ENCODE assay signal across 16 cellular contexts in genomic region chr13:97391201-97391600, GRCh38. TPM values are rescaled to one million over a fixed set of nuclear protein-coding genes. Genes with fewer than 3 reads are reported as not detected.
A peak's percentile ranks its signal among the peaks of the same experiment; 100 is the strongest.
DNase-seq lines count a peak whose midpoint lies in the region; ATAC-seq and TF ChIP-seq lines count a peak whose summit lies in the region.
"Had no signal": no experiment of that assay in that cellular context is flagged by ENCODE, and none has a peak within 500 bp of the region (broad histone marks: within the 10 kb centered on the region; RNA-seq: fewer than 3 reads in every experiment).

No MANE protein-coding gene starts in this region.

- TF ChIP-seq CTCF in cardiac muscle cell (IDR thresholded peaks at IDR 0.05; ENCODE audit: low read depth, low read length), result no peak

- H3K4me1 ChIP-seq in cardiac muscle cell (ENCODE audit: low read depth) (peaks cover 36% of the 10 kb centered on the region), right cardiac atrium (ENCODE audit: control insufficient read depth, insufficient read depth, low read length) (peaks cover 2% of the 10 kb centered on the region), adipocyte (ENCODE audit: control insufficient read depth, insufficient read depth, low read length) (peaks cover 22% of the 10 kb centered on the region)

- H3K4me3 ChIP-seq in cardiac muscle cell, result no peak overlapping the region
- no peak overlapping the region for H3K4me3 ChIP-seq in right cardiac atrium (ENCODE audit: low read length)
- H3K4me3 ChIP-seq in adipocyte (ENCODE audit: low read length), result no peak overlapping the region
- H3K4me3 ChIP-seq: BLaER1 had no signal

- peaks cover 24% of the 10 kb centered on the region for H3K4me1 Mint-ChIP-seq in stimulated activated naive CD8-positive, alpha-beta T cell treated with anti-CD3 and anti-CD28 coated beads, Interleukin-15, amount 100 ng/mL, for 72 hours

- no peaks in the 10 kb centered on the region for H3K9me3 Mint-ChIP-seq in stimulated activated naive CD8-positive, alpha-beta T cell treated with anti-CD3 and anti-CD28 coated beads, Interleukin-15, amount 100 ng/mL, for 72 hours
- H3K9me3 Mint-ChIP-seq: CD8-positive, alpha-beta T cell had no signal

- H3K27me3 ChIP-seq in cardiac muscle cell (no peaks in the 10 kb centered on the region), right cardiac atrium (ENCODE audit: control insufficient read depth, insufficient read depth) (no peaks in the 10 kb centered on the region), adipocyte (replicated peaks; ENCODE audit: control insufficient read depth, insufficient read depth, low read length) (no peaks in the 10 kb centered on the region)
- H3K27me3 ChIP-seq: BLaER1 had no signal

- H3K9me3 ChIP-seq in cardiac muscle cell (ENCODE audit: low read depth), result no peaks in the 10 kb centered on the region
- no peaks in the 10 kb centered on the region for H3K9me3 ChIP-seq in right cardiac atrium (ENCODE audit: control insufficient read depth, low read length)
- no peaks in the 10 kb centered on the region for H3K9me3 ChIP-seq in adipocyte (ENCODE audit: control insufficient read depth, low read length)
- H3K9me3 ChIP-seq: BLaER1 had no signal

- ATAC-seq in right cardiac atrium, result no peak
- no peak for ATAC-seq in GM18498 (IDR thresholded peaks at IDR 0.05; ENCODE audit: unreplicated experiment)
- no peak for ATAC-seq in stimulated activated naive CD8-positive, alpha-beta T cell treated with anti-CD3 and anti-CD28 coated beads, Interleukin-15, amount 100 ng/mL, for 72 hours
- ATAC-seq: CD8-positive, alpha-beta T cell had no signal

- no peak overlapping the region for H3K9ac ChIP-seq in adipocyte (ENCODE audit: low read length)
- H3K9ac ChIP-seq: BLaER1 had no signal

- H3K27ac ChIP-seq in cardiac muscle cell, result peak overlapping the region; percentile 68
- no peak overlapping the region for H3K27ac ChIP-seq in right cardiac atrium (ENCODE audit: low read length)
- H3K27ac ChIP-seq: BLaER1 had no signal

- intact Hi-C loops in right cardiac atrium (cut with DNase I), result no loop called here

- no peaks in the 10 kb centered on the region for H3K27me3 Mint-ChIP-seq in stimulated activated naive CD8-positive, alpha-beta T cell treated with anti-CD3 and anti-CD28 coated beads, Interleukin-15, amount 100 ng/mL, for 72 hours

- H3K4me3 Mint-ChIP-seq in stimulated activated naive CD8-positive, alpha-beta T cell treated with anti-CD3 and anti-CD28 coated beads, Interleukin-15, amount 100 ng/mL, for 72 hours, result no peak overlapping the region
- H3K4me3 Mint-ChIP-seq: CD8-positive, alpha-beta T cell had no signal

- DNase-seq in cardiac muscle cell (ENCODE audit: low read depth in 1 of 2, low spot score in 1 of 2), result peak in 1 of 2 donors; percentile 47
- no peak for DNase-seq in right cardiac atrium
- peak; percentile 55 for DNase-seq in adipocyte (ENCODE audit: low read depth)
- DNase-seq in foreskin melanocyte, result peak; percentile 78
- no peak for DNase-seq in NOMO-1 (lab: John Stamatoyannopoulos, UW; ENCODE audit: unreplicated experiment in 2 of 2)
- no peak for DNase-seq in stimulated activated CD4-positive, alpha-beta T cell treated with anti-CD3 and anti-CD28 coated beads, Interleukin-4, amount 100 ng/mL, for 4 hours
- DNase-seq in stimulated activated naive CD8-positive, alpha-beta T cell treated with anti-CD3 and anti-CD28 coated beads, Interleukin-15, amount 100 ng/mL, for 72 hours, result no peak
- DNase-seq: 8988T; CD8-positive, alpha-beta T cell; DMS79 treated with DMSO at 0.1 percent for 48 hours; GF-D8; NCI-H1092; NCI-H2081 treated with DMSO at 0.1 percent for 48 hours; NCI-H524 had no signal

- no peak overlapping the region for H3K27ac Mint-ChIP-seq in stimulated activated naive CD8-positive, alpha-beta T cell treated with anti-CD3 and anti-CD28 coated beads, Interleukin-15, amount 100 ng/mL, for 72 hours
- H3K27ac Mint-ChIP-seq: CD8-positive, alpha-beta T cell had no signal

- H3K36me3 ChIP-seq in cardiac muscle cell (peaks cover 5% of the 10 kb centered on the region), adipocyte (ENCODE audit: control insufficient read depth, insufficient read depth, low read length, severe bottlenecking) (peaks cover 49% of the 10 kb centered on the region)

- WGBS in right cardiac atrium, result 23% methylated on average over 1 of the region's 1 CpG

RNA-seq across cellular contexts. Expression of gene RAP2A, which starts 42.8 kb away (rescaled TPM):
- 23.1 and 24.3 TPM in 2 replicates for total RNA-seq in cardiac muscle cell
- 15.1 and 22.6 TPM in 2 replicates for polyA plus RNA-seq in cardiac muscle cell
- 10 to 100 TPM; 16.0 to 19.6 (median 17.1) TPM for total RNA-seq in right cardiac atrium
- polyA plus RNA-seq in right cardiac atrium, result 6.4 TPM

Comparison
In these comparisons a context has a peak if more than half of its experiments do, and no peak if none do; other contexts are left out.
1. DNase-seq: peak in adipocyte (single experiment) and foreskin melanocyte (single experiment); none in right cardiac atrium (0 of 3), NOMO-1 (0 of 2), stimulated activated CD4-positive, alpha-beta T cell treated with anti-CD3 and anti-CD28 coated beads, Interleukin-4, amount 100 ng/mL, for 4 hours (0 of 2) and stimulated activated naive CD8-positive, alpha-beta T cell treated with anti-CD3 and anti-CD28 coated beads, Interleukin-15, amount 100 ng/mL, for 72 hours (0 of 2).